In the genomic region with DNA sequence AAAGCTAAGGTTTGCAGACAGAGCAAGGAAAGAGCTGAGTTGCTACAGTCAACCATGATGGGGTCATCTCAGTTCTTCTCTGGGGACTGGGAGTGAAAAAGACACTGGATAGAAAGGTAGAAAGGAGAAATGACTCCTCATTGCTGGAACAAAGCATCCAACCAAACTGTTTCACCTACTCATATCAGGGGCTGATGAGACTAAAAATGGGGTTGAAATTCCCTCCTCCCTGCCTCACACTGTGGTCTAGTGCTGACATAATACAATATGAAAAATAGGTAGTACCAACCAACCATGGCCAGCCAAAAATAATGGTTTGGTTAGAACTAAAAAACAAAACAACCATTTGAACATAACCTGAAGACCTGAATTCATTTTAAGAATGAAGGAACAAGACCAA, we compare ENCODE assay signal across 1 cellular context.
TF ChIP-seq lines count a peak whose summit lies in the region.

No MANE protein-coding gene starts in this region.

TF ChIP-seq in IMR-90, 13 proteins besides CTCF, POLR2A, EP300 and RAD21 (continued from another document):
- TF ChIP-seq, protein P1, sequence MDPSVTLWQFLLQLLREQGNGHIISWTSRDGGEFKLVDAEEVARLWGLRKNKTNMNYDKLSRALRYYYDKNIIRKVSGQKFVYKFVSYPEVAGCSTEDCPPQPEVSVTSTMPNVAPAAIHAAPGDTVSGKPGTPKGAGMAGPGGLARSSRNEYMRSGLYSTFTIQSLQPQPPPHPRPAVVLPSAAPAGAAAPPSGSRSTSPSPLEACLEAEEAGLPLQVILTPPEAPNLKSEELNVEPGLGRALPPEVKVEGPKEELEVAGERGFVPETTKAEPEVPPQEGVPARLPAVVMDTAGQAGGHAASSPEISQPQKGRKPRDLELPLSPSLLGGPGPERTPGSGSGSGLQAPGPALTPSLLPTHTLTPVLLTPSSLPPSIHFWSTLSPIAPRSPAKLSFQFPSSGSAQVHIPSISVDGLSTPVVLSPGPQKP (IDR thresholded peaks at IDR 0.05; ENCODE audit: borderline replicate concordance, low read depth, low read length): no peak
- TF ChIP-seq RCOR1 (IDR thresholded peaks at IDR 0.05; ENCODE audit: insufficient replicate concordance, low read length): no peak
